In genomic region chr17:76523084-76524037, GRCh38 we compare ENCODE assay signal across 1 cellular context.
A peak's percentile ranks its signal among the peaks of the same experiment; 100 is the strongest.
TF ChIP-seq lines count a peak whose summit lies in the region.

No MANE protein-coding gene starts in this region.

TF ChIP-seq in GM12878, 131 proteins besides CTCF, POLR2A, EP300 and RAD21 (continued from another document):
- TF ChIP-seq, protein P1, sequence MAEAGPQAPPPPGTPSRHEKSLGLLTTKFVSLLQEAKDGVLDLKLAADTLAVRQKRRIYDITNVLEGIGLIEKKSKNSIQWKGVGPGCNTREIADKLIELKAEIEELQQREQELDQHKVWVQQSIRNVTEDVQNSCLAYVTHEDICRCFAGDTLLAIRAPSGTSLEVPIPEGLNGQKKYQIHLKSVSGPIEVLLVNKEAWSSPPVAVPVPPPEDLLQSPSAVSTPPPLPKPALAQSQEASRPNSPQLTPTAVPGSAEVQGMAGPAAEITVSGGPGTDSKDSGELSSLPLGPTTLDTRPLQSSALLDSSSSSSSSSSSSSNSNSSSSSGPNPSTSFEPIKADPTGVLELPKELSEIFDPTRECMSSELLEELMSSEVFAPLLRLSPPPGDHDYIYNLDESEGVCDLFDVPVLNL (IDR thresholded peaks at IDR 0.05; ENCODE audit: low read depth, low read length): no peak
- no peak for TF ChIP-seq HDAC2 (IDR thresholded peaks at IDR 0.05)
- TF ChIP-seq MEF2A (IDR thresholded peaks at IDR 0.05; ENCODE audit: insufficient read depth, low read depth, low read length): no peak
- TF ChIP-seq SMAD1 (IDR thresholded peaks at IDR 0.05; ENCODE audit: low read depth, partially characterized antibody): no peak
- no peak for TF ChIP-seq ESRRA (IDR thresholded peaks at IDR 0.05; ENCODE audit: low read length)
- no peak for TF ChIP-seq IRF4 (IDR thresholded peaks at IDR 0.05; ENCODE audit: low read depth, low read length)
- TF ChIP-seq, protein P2, sequence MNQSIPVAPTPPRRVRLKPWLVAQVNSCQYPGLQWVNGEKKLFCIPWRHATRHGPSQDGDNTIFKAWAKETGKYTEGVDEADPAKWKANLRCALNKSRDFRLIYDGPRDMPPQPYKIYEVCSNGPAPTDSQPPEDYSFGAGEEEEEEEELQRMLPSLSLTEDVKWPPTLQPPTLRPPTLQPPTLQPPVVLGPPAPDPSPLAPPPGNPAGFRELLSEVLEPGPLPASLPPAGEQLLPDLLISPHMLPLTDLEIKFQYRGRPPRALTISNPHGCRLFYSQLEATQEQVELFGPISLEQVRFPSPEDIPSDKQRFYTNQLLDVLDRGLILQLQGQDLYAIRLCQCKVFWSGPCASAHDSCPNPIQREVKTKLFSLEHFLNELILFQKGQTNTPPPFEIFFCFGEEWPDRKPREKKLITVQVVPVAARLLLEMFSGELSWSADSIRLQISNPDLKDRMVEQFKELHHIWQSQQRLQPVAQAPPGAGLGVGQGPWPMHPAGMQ (IDR thresholded peaks at IDR 0.05; ENCODE audit: borderline replicate concordance): no peak
- TF ChIP-seq GABPA (IDR thresholded peaks at IDR 0.05; ENCODE audit: low read depth): no peak
- TF ChIP-seq MYB (IDR thresholded peaks at IDR 0.05; ENCODE audit: borderline replicate concordance, low read depth, low read length): no peak
- TF ChIP-seq BHLHE40 (IDR thresholded peaks at IDR 0.05; ENCODE audit: borderline replicate concordance in 1 of 2, low read depth in 2 of 2, low read length in 1 of 2): peak in 1 of 2 experiments; percentile 30; a peak in 1 of 4 replicates
- TF ChIP-seq, protein P3, sequence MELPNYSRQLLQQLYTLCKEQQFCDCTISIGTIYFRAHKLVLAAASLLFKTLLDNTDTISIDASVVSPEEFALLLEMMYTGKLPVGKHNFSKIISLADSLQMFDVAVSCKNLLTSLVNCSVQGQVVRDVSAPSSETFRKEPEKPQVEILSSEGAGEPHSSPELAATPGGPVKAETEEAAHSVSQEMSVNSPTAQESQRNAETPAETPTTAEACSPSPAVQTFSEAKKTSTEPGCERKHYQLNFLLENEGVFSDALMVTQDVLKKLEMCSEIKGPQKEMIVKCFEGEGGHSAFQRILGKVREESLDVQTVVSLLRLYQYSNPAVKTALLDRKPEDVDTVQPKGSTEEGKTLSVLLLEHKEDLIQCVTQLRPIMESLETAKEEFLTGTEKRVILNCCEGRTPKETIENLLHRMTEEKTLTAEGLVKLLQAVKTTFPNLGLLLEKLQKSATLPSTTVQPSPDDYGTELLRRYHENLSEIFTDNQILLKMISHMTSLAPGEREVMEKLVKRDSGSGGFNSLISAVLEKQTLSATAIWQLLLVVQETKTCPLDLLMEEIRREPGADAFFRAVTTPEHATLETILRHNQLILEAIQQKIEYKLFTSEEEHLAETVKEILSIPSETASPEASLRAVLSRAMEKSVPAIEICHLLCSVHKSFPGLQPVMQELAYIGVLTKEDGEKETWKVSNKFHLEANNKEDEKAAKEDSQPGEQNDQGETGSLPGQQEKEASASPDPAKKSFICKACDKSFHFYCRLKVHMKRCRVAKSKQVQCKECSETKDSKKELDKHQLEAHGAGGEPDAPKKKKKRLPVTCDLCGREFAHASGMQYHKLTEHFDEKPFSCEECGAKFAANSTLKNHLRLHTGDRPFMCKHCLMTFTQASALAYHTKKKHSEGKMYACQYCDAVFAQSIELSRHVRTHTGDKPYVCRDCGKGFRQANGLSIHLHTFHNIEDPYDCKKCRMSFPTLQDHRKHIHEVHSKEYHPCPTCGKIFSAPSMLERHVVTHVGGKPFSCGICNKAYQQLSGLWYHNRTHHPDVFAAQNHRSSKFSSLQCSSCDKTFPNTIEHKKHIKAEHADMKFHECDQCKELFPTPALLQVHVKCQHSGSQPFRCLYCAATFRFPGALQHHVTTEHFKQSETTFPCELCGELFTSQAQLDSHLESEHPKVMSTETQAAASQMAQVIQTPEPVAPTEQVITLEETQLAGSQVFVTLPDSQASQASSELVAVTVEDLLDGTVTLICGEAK (IDR thresholded peaks at IDR 0.05; ENCODE audit: borderline replicate concordance): no peak
- 0 out of 2 replicates have a peak, but pooled peaks have one; percentile 14 for TF ChIP-seq PAX5 (IDR thresholded peaks at IDR 0.05; ENCODE audit: borderline replicate concordance, low read depth, low read length)
- no peak for TF ChIP-seq MYC (IDR thresholded peaks at IDR 0.05; ENCODE audit: insufficient read depth, insufficient read length, insufficient replicate concordance, low read length, severe bottlenecking)
- no peak for TF ChIP-seq JUND (IDR thresholded peaks at IDR 0.05; ENCODE audit: low read depth, low read length)
- TF ChIP-seq, protein P4, sequence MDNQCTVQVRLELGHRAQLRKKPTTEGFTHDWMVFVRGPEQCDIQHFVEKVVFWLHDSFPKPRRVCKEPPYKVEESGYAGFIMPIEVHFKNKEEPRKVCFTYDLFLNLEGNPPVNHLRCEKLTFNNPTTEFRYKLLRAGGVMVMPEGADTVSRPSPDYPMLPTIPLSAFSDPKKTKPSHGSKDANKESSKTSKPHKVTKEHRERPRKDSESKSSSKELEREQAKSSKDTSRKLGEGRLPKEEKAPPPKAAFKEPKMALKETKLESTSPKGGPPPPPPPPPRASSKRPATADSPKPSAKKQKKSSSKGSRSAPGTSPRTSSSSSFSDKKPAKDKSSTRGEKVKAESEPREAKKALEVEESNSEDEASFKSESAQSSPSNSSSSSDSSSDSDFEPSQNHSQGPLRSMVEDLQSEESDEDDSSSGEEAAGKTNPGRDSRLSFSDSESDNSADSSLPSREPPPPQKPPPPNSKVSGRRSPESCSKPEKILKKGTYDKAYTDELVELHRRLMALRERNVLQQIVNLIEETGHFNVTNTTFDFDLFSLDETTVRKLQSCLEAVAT (IDR thresholded peaks at IDR 0.05): no peak
- TF ChIP-seq CHD2 (IDR thresholded peaks at IDR 0.05; ENCODE audit: borderline replicate concordance, low read depth, low read length): 0 out of 2 replicates have a peak, but pooled peaks have one; percentile 22
- TF ChIP-seq TARDBP (IDR thresholded peaks at IDR 0.05; ENCODE audit: borderline replicate concordance): no peak
- TF ChIP-seq TCF12 (IDR thresholded peaks at IDR 0.05; ENCODE audit: low read depth, low read length): peak; percentile 81; the same call in 1 of the 2 replicates
- TF ChIP-seq ZSCAN29 (IDR thresholded peaks at IDR 0.05): no peak
- no peak for TF ChIP-seq EED (IDR thresholded peaks at IDR 0.05; ENCODE audit: low read depth)
